Comparison of ENCODE assay signal across 1 cellular context in genomic region chr11:69615545-69616278, GRCh38.
TF ChIP-seq lines count a peak whose summit lies in the region.

No MANE protein-coding gene starts in this region.

TF ChIP-seq in HepG2, 621 proteins besides CTCF, POLR2A, EP300 and RAD21 (continued from another document and continues in another):
- TF ChIP-seq POLR2G (IDR thresholded peaks at IDR 0.05; ENCODE audit: low read depth, low read length) (peak; percentile 89), TBL1XR1 (IDR thresholded peaks at IDR 0.05; ENCODE audit: borderline replicate concordance, low read length, partially characterized antibody) (no peak), PPARG (CRISPR knock-in tag; conservative IDR thresholded peaks at IDR 0.05) (no peak), HMGA1 (CRISPR knock-in tag; conservative IDR thresholded peaks at IDR 0.05) (no peak), GRHL1 (CRISPR knock-in tag; conservative IDR thresholded peaks at IDR 0.05) (no peak), E2F5 (CRISPR knock-in tag; conservative IDR thresholded peaks at IDR 0.05) (no peak), PRDM4 (CRISPR knock-in tag; IDR thresholded peaks at IDR 0.05; ENCODE audit: borderline replicate concordance) (no peak), MED8 (CRISPR knock-in tag; IDR thresholded peaks at IDR 0.05; ENCODE audit: insufficient replicate concordance) (peak; percentile 50), ZSCAN30 (CRISPR knock-in tag; IDR thresholded peaks at IDR 0.05) (no peak), EHMT2 (IDR thresholded peaks at IDR 0.05; ENCODE audit: borderline replicate concordance, low read depth, low read length) (no peak), ZZZ3 (CRISPR knock-in tag; IDR thresholded peaks at IDR 0.05; ENCODE audit: borderline replicate concordance) (peak; percentile 77; the same call in 1 of the 2 replicates), NR0B2 (CRISPR knock-in tag; IDR thresholded peaks at IDR 0.05) (no peak), ZNF274 (CRISPR knock-in tag; IDR thresholded peaks at IDR 0.05) (no peak), HOXD1 (CRISPR knock-in tag; IDR thresholded peaks at IDR 0.05) (no peak), ZNF292 (CRISPR knock-in tag; IDR thresholded peaks at IDR 0.05; ENCODE audit: borderline replicate concordance, low read depth) (peak; percentile 93), XRCC5 (optimal IDR thresholded peaks at IDR 0.05; ENCODE audit: low read length) (no peak), ZNF672 (CRISPR knock-in tag; IDR thresholded peaks at IDR 0.05) (no peak), MTF1 (CRISPR knock-in tag; IDR thresholded peaks at IDR 0.05) (no peak), ZNF75D (CRISPR knock-in tag; IDR thresholded peaks at IDR 0.05; ENCODE audit: borderline replicate concordance) (no peak), TRAFD1 (CRISPR knock-in tag; IDR thresholded peaks at IDR 0.05; ENCODE audit: borderline replicate concordance) (no peak), ZSCAN5A (CRISPR knock-in tag; IDR thresholded peaks at IDR 0.05; ENCODE audit: borderline replicate concordance) (no peak), GATAD2A (CRISPR knock-in tag; IDR thresholded peaks at IDR 0.05) (peak; percentile 56; the same call in 1 of the 2 replicates), FUBP1 (CRISPR knock-in tag; IDR thresholded peaks at IDR 0.05; ENCODE audit: borderline replicate concordance) (no peak), ZFP36L1 (CRISPR knock-in tag; IDR thresholded peaks at IDR 0.05) (no peak), HMGXB3 (CRISPR knock-in tag; IDR thresholded peaks at IDR 0.05; ENCODE audit: borderline replicate concordance) (no peak), SKIL (CRISPR knock-in tag; IDR thresholded peaks at IDR 0.05; ENCODE audit: borderline replicate concordance) (no peak), ZBTB21 (CRISPR knock-in tag; IDR thresholded peaks at IDR 0.05) (no peak), ZNF251 (CRISPR knock-in tag; IDR thresholded peaks at IDR 0.05) (no peak), ZNF451 (CRISPR knock-in tag; IDR thresholded peaks at IDR 0.05) (no peak), HNRNPUL1 (IDR thresholded peaks at IDR 0.05; ENCODE audit: low read depth, low read length) (no peak), ARID3A (IDR thresholded peaks at IDR 0.05; ENCODE audit: low read depth, low read length) (no peak), REPIN1 (CRISPR knock-in tag; IDR thresholded peaks at IDR 0.05; ENCODE audit: borderline replicate concordance, low read depth) (peak; percentile 59; the same call in 1 of the 2 replicates), MED13 (CRISPR knock-in tag; IDR thresholded peaks at IDR 0.05) (no peak), ZNF335 (CRISPR knock-in tag; IDR thresholded peaks at IDR 0.05) (0 out of 2 replicates have a peak, but pooled peaks have one; percentile 54), MXD3 (CRISPR knock-in tag; IDR thresholded peaks at IDR 0.05) (no peak), TFAP4 (IDR thresholded peaks at IDR 0.05; ENCODE audit: borderline replicate concordance, low read depth) (0 out of 2 replicates have a peak, but pooled peaks have one; percentile 60)
